In genomic region chr20:62215991-62216635, GRCh38 we compare ENCODE assay signal across 1 cellular context.
TF ChIP-seq lines count a peak whose summit lies in the region.

No MANE protein-coding gene starts in this region.

TF ChIP-seq in K562, 482 proteins besides CTCF, POLR2A, EP300 and RAD21:
- TF ChIP-seq EZH2 (IDR thresholded peaks at IDR 0.05; ENCODE audit: borderline replicate concordance, low read depth, low read length) (0 out of 2 replicates have a peak, but pooled peaks have one; percentile 43), ZNF79 (CRISPR knock-in tag; IDR thresholded peaks at IDR 0.05; ENCODE audit: low read depth) (no peak)
